In genomic region chr1:111618953-111619634, GRCh38 we compare ENCODE assay signal across 1 cellular context.
TF ChIP-seq lines count a peak whose summit lies in the region.

No MANE protein-coding gene starts in this region.

TF ChIP-seq in GM12878, 131 proteins besides CTCF, POLR2A, EP300 and RAD21 (continued from another document):
- TF ChIP-seq, protein P1, sequence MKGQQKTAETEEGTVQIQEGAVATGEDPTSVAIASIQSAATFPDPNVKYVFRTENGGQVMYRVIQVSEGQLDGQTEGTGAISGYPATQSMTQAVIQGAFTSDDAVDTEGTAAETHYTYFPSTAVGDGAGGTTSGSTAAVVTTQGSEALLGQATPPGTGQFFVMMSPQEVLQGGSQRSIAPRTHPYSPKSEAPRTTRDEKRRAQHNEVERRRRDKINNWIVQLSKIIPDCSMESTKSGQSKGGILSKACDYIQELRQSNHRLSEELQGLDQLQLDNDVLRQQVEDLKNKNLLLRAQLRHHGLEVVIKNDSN (IDR thresholded peaks at IDR 0.05; ENCODE audit: borderline replicate concordance, extremely low read length, insufficient read depth, low read depth, low read length) = no peak
- TF ChIP-seq CBX5 (IDR thresholded peaks at IDR 0.05; ENCODE audit: low read depth) = no peak
- no peak for TF ChIP-seq EED (IDR thresholded peaks at IDR 0.05; ENCODE audit: low read depth)
- TF ChIP-seq ASH2L (IDR thresholded peaks at IDR 0.05; ENCODE audit: borderline replicate concordance, low read depth) = no peak
- TF ChIP-seq YY1 (IDR thresholded peaks at IDR 0.05; ENCODE audit: low read depth, low read length) = 0 out of 2 replicates have a peak, but pooled peaks have one; percentile 9
- no peak for TF ChIP-seq NR2C2 (IDR thresholded peaks at IDR 0.05; ENCODE audit: borderline replicate concordance, control insufficient read depth, insufficient read length, low read depth)
- no peak for TF ChIP-seq HDAC6 (IDR thresholded peaks at IDR 0.05; ENCODE audit: unreplicated experiment)
- TF ChIP-seq, protein P2, sequence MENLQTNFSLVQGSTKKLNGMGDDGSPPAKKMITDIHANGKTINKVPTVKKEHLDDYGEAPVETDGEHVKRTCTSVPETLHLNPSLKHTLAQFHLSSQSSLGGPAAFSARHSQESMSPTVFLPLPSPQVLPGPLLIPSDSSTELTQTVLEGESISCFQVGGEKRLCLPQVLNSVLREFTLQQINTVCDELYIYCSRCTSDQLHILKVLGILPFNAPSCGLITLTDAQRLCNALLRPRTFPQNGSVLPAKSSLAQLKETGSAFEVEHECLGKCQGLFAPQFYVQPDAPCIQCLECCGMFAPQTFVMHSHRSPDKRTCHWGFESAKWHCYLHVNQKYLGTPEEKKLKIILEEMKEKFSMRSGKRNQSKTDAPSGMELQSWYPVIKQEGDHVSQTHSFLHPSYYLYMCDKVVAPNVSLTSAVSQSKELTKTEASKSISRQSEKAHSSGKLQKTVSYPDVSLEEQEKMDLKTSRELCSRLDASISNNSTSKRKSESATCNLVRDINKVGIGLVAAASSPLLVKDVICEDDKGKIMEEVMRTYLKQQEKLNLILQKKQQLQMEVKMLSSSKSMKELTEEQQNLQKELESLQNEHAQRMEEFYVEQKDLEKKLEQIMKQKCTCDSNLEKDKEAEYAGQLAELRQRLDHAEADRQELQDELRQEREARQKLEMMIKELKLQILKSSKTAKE (IDR thresholded peaks at IDR 0.05; ENCODE audit: low read depth, poor library complexity, severe bottlenecking) = peak; percentile 42
- TF ChIP-seq, protein P3, sequence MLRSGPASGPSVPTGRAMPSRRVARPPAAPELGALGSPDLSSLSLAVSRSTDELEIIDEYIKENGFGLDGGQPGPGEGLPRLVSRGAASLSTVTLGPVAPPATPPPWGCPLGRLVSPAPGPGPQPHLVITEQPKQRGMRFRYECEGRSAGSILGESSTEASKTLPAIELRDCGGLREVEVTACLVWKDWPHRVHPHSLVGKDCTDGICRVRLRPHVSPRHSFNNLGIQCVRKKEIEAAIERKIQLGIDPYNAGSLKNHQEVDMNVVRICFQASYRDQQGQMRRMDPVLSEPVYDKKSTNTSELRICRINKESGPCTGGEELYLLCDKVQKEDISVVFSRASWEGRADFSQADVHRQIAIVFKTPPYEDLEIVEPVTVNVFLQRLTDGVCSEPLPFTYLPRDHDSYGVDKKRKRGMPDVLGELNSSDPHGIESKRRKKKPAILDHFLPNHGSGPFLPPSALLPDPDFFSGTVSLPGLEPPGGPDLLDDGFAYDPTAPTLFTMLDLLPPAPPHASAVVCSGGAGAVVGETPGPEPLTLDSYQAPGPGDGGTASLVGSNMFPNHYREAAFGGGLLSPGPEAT (IDR thresholded peaks at IDR 0.05; ENCODE audit: low read depth) = peak; percentile 75
- no peak for TF ChIP-seq ZSCAN29 (IDR thresholded peaks at IDR 0.05)
- TF ChIP-seq ETV6 (conservative IDR thresholded peaks at IDR 0.05 in 1 of 2, IDR thresholded peaks at IDR 0.05 in 1 of 2; ENCODE audit: borderline replicate concordance in 1 of 2, low read depth in 1 of 2) = no peak
- no peak for TF ChIP-seq MEF2A (IDR thresholded peaks at IDR 0.05; ENCODE audit: insufficient read depth, low read depth, low read length)
- TF ChIP-seq NFYA (IDR thresholded peaks at IDR 0.05; ENCODE audit: borderline replicate concordance, low read depth, low read length) = no peak
- TF ChIP-seq ZZZ3 (IDR thresholded peaks at IDR 0.05; ENCODE audit: control insufficient read depth, insufficient read length, low read depth) = no peak
- TF ChIP-seq CEBPB (IDR thresholded peaks at IDR 0.05; ENCODE audit: borderline replicate concordance in 1 of 2, low read depth in 2 of 2, low read length in 2 of 2) = no peak
- TF ChIP-seq ZBTB11 (CRISPR knock-in tag; IDR thresholded peaks at IDR 0.05) = peak; percentile 42; the same call in 1 of the 2 replicates
- no peak for TF ChIP-seq ZNF207 (IDR thresholded peaks at IDR 0.05; ENCODE audit: borderline replicate concordance)
- TF ChIP-seq ATF7 (IDR thresholded peaks at IDR 0.05; ENCODE audit: low read depth) = 0 out of 2 replicates have a peak, but pooled peaks have one; percentile 16
- TF ChIP-seq, protein P4, sequence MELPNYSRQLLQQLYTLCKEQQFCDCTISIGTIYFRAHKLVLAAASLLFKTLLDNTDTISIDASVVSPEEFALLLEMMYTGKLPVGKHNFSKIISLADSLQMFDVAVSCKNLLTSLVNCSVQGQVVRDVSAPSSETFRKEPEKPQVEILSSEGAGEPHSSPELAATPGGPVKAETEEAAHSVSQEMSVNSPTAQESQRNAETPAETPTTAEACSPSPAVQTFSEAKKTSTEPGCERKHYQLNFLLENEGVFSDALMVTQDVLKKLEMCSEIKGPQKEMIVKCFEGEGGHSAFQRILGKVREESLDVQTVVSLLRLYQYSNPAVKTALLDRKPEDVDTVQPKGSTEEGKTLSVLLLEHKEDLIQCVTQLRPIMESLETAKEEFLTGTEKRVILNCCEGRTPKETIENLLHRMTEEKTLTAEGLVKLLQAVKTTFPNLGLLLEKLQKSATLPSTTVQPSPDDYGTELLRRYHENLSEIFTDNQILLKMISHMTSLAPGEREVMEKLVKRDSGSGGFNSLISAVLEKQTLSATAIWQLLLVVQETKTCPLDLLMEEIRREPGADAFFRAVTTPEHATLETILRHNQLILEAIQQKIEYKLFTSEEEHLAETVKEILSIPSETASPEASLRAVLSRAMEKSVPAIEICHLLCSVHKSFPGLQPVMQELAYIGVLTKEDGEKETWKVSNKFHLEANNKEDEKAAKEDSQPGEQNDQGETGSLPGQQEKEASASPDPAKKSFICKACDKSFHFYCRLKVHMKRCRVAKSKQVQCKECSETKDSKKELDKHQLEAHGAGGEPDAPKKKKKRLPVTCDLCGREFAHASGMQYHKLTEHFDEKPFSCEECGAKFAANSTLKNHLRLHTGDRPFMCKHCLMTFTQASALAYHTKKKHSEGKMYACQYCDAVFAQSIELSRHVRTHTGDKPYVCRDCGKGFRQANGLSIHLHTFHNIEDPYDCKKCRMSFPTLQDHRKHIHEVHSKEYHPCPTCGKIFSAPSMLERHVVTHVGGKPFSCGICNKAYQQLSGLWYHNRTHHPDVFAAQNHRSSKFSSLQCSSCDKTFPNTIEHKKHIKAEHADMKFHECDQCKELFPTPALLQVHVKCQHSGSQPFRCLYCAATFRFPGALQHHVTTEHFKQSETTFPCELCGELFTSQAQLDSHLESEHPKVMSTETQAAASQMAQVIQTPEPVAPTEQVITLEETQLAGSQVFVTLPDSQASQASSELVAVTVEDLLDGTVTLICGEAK (IDR thresholded peaks at IDR 0.05; ENCODE audit: borderline replicate concordance) = peak; percentile 18; the same call in 1 of the 2 replicates
- TF ChIP-seq GABPA (IDR thresholded peaks at IDR 0.05; ENCODE audit: low read depth) = no peak
- TF ChIP-seq TAF1 (IDR thresholded peaks at IDR 0.05; ENCODE audit: borderline replicate concordance, low read depth, low read length) = no peak
- TF ChIP-seq RB1 (IDR thresholded peaks at IDR 0.05; ENCODE audit: borderline replicate concordance) = no peak
- no peak for TF ChIP-seq POLR2AphosphoS2 (IDR thresholded peaks at IDR 0.05; ENCODE audit: low read depth, low read length)
- no peak for TF ChIP-seq TCF7 (IDR thresholded peaks at IDR 0.05; ENCODE audit: borderline replicate concordance)
- no peak for TF ChIP-seq RELA (IDR thresholded peaks at IDR 0.05; ENCODE audit: borderline replicate concordance, partially characterized antibody)
- TF ChIP-seq ZNF622 (IDR thresholded peaks at IDR 0.05) = no peak
- TF ChIP-seq, protein P5, sequence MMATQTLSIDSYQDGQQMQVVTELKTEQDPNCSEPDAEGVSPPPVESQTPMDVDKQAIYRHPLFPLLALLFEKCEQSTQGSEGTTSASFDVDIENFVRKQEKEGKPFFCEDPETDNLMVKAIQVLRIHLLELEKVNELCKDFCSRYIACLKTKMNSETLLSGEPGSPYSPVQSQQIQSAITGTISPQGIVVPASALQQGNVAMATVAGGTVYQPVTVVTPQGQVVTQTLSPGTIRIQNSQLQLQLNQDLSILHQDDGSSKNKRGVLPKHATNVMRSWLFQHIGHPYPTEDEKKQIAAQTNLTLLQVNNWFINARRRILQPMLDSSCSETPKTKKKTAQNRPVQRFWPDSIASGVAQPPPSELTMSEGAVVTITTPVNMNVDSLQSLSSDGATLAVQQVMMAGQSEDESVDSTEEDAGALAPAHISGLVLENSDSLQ (IDR thresholded peaks at IDR 0.05) = no peak
- 0 out of 4 replicates have a peak, but pooled peaks of 1 of the 2 experiments have one; percentile 17 for TF ChIP-seq IKZF2 (IDR thresholded peaks at IDR 0.05)
- no peak for TF ChIP-seq NRF1 (conservative IDR thresholded peaks at IDR 0.05; ENCODE audit: low read depth, low read length)
- TF ChIP-seq TCF3 (IDR thresholded peaks at IDR 0.05; ENCODE audit: borderline replicate concordance, insufficient read depth, low read depth, low read length) = no peak
- no peak for TF ChIP-seq EGR1 (IDR thresholded peaks at IDR 0.05; ENCODE audit: borderline replicate concordance in 1 of 2, low read depth in 2 of 2, low read length in 2 of 2)
- peak; percentile 88 for TF ChIP-seq MLLT1 (IDR thresholded peaks at IDR 0.05)
- no peak for TF ChIP-seq CBX3 (IDR thresholded peaks at IDR 0.05; ENCODE audit: borderline replicate concordance, low read depth)
- TF ChIP-seq KDM1A (IDR thresholded peaks at IDR 0.05; ENCODE audit: borderline replicate concordance) = no peak
- TF ChIP-seq SRF (IDR thresholded peaks at IDR 0.05; ENCODE audit: low read depth in 2 of 2, low read length in 2 of 2) = no peak
- TF ChIP-seq DPF2 (IDR thresholded peaks at IDR 0.05) = no peak
- TF ChIP-seq NR2C1 (IDR thresholded peaks at IDR 0.05) = no peak
- TF ChIP-seq MYC (IDR thresholded peaks at IDR 0.05; ENCODE audit: insufficient read depth, insufficient read length, insufficient replicate concordance, low read length, severe bottlenecking) = no peak
- TF ChIP-seq POLR2AphosphoS5 (IDR thresholded peaks at IDR 0.05; ENCODE audit: low read length) = no peak
- no peak for TF ChIP-seq SREBF1 (IDR thresholded peaks at IDR 0.05; ENCODE audit: low read length)
- no peak for TF ChIP-seq LARP7 (IDR thresholded peaks at IDR 0.05)
- no peak for TF ChIP-seq SREBF2 (IDR thresholded peaks at IDR 0.05; ENCODE audit: low read length)
- no peak for TF ChIP-seq SP1 (IDR thresholded peaks at IDR 0.05; ENCODE audit: low read depth, low read length)
- TF ChIP-seq CHD4 (IDR thresholded peaks at IDR 0.05) = no peak
- peak; percentile 51; the same call in 1 of the 2 replicates for TF ChIP-seq NBN (IDR thresholded peaks at IDR 0.05)
